ENCODE assay signal across 1 cellular context in genomic region chr2:68363731-68364130, GRCh38.
TF ChIP-seq lines count a peak whose summit lies in the region.

No MANE protein-coding gene starts in this region.

TF ChIP-seq in K562, 482 proteins besides CTCF, POLR2A, EP300 and RAD21:
- TF ChIP-seq NR2F6 (CRISPR knock-in tag; IDR thresholded peaks at IDR 0.05): no peak
- TF ChIP-seq E2F3 (CRISPR knock-in tag; IDR thresholded peaks at IDR 0.05): no peak
- no peak for TF ChIP-seq MAFK (IDR thresholded peaks at IDR 0.05; ENCODE audit: low read length)
- no peak for TF ChIP-seq CXXC5 (CRISPR knock-in tag; IDR thresholded peaks at IDR 0.05)
- no peak for TF ChIP-seq KAT7 (CRISPR knock-in tag; IDR thresholded peaks at IDR 0.05; ENCODE audit: borderline replicate concordance)
- no peak for TF ChIP-seq LARP7 (IDR thresholded peaks at IDR 0.05)
- no peak for TF ChIP-seq ZNF282 (CRISPR knock-in tag; IDR thresholded peaks at IDR 0.05)
